In the genomic region with DNA sequence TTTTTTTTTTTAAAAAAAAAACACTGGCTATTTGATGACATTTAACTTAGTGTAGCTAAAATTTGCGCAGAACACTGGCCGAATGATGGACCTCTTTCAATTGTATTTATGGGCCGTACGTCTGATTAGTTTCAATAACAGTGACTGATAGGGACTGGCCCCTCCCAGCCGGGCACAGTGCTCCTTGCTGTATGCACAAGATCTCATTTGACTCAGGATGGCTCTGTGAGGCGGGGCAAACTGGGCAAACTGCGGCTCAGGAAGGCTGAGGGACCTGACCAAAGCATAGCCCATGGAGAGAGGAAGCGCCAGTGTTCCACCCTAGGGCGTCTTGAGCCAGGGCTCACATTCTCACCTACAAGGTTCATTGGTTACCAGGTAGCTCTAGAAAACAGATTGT, we compare ENCODE assay signal across 9 cellular contexts.
"Had no signal": no experiment of that assay in that cellular context is flagged by ENCODE, and none has a peak within 500 bp of the region (broad histone marks: within the 10 kb centered on the region; RNA-seq: fewer than 3 reads in every experiment).

No MANE protein-coding gene starts in this region.

- H3K9me3 ChIP-seq: HAP-1 had no signal

- H3K4me3 ChIP-seq: GM23248, HAP-1 had no signal

- H3K27ac ChIP-seq: GM23248, HL-60 had no signal

- H3K4me1 ChIP-seq: HAP-1 had no signal

- DNase-seq: GM23248, GOT3, H7, HFFc6, KBM-7 had no signal

- H3K9ac ChIP-seq: GM23248 had no signal

- H3K36me3 ChIP-seq: HAP-1 had no signal

- ATAC-seq: HCT116, HepG2 had no signal
